Comparison of ENCODE assay signal across 26 cellular contexts in the genomic region with DNA sequence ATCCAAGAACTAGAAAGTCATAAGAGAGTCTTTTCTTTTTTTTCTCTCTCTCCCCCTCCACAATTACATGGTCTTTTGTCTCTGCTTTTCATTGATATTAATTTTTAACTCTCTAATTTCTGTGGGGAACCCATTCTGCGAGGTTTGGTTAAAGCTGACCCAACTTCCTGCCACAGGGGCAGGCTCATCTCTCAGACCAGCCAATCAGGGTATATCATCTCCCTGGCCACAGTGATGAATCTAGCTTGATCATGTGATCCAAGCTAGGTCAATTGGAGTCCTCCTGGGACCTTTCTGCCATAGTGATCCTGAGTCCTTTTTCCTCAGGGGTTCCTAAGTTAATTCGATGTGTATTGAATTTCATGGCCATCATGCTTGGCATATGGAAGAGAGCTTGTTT. TPM values are rescaled to one million over a fixed set of nuclear protein-coding genes. Genes with fewer than 3 reads are reported as not detected.
A peak's percentile ranks its signal among the peaks of the same experiment; 100 is the strongest.
DNase-seq lines count a peak whose midpoint lies in the region; ATAC-seq and TF ChIP-seq lines count a peak whose summit lies in the region.
"Had no signal": no experiment of that assay in that cellular context is flagged by ENCODE, and none has a peak within 500 bp of the region (broad histone marks: within the 10 kb centered on the region; RNA-seq: fewer than 3 reads in every experiment).

No MANE protein-coding gene starts in this region.

- H3K36me3 ChIP-seq in Karpas-422 (ENCODE audit: insufficient read depth, low read length), result no peaks in the 10 kb centered on the region
- H3K36me3 ChIP-seq in neural progenitor cell, result no peaks in the 10 kb centered on the region
- H3K36me3 ChIP-seq: BLaER1 treated with 17β-estradiol and CSF1 and Interleukin-3, amounts not matched to agents 10 nM and 100 nM; MG63 had no signal

- no peak overlapping the region for H3K4me3 ChIP-seq in Karpas-422 (ENCODE audit: low read length)
- no peak overlapping the region for H3K4me3 ChIP-seq in neural progenitor cell
- H3K4me3 ChIP-seq: A549; BLaER1 treated with 17β-estradiol and CSF1 and Interleukin-3, amounts not matched to agents 10 nM and 100 nM; GM12878; MG63 had no signal

- no peaks in the 10 kb centered on the region for H4K20me1 ChIP-seq in Karpas-422 (ENCODE audit: insufficient read depth, low read depth, low read length)
- no peaks in the 10 kb centered on the region for H4K20me1 ChIP-seq in neural progenitor cell (ENCODE audit: low read depth)
- H4K20me1 ChIP-seq: BLaER1 treated with 17β-estradiol and CSF1 and Interleukin-3, amounts not matched to agents 10 nM and 100 nM had no signal

- H3K27me3 Mint-ChIP-seq in activated T-helper 17 cell treated with anti-CD3 and anti-CD28 coated beads, Interleukin-2, amount 50 U/mL, for 72 hours, result peaks cover 9% of the 10 kb centered on the region
- H3K27me3 Mint-ChIP-seq in neural progenitor cell (ENCODE audit: insufficient read depth, low read depth), result no peaks in the 10 kb centered on the region

- H3K4me1 ChIP-seq in Karpas-422 (ENCODE audit: low read length) (no peaks in the 10 kb centered on the region), neural progenitor cell (peaks cover 10% of the 10 kb centered on the region)

- no peaks in the 10 kb centered on the region for H3K9me2 ChIP-seq in Karpas-422 (replicated peaks; ENCODE audit: insufficient read depth, low read length)
- H3K9me2 ChIP-seq: SK-N-SH had no signal

- H2AFZ ChIP-seq in Karpas-422 (ENCODE audit: low read length), result no peak overlapping the region
- no peak overlapping the region for H2AFZ ChIP-seq in neural progenitor cell (replicated peaks)

- peak overlapping the region; percentile 57 for H3K27ac Mint-ChIP-seq in activated T-helper 17 cell treated with anti-CD3 and anti-CD28 coated beads, Interleukin-2, amount 50 U/mL, for 72 hours
- H3K27ac Mint-ChIP-seq in neural progenitor cell, result peak overlapping the region; percentile 63
- H3K27ac Mint-ChIP-seq: CD4-positive, alpha-beta memory T cell; T-helper 1 cell treated with Interleukin-12 subunit alpha and Interleukin-12 subunit beta and Interleukin-4 antibody, amounts not matched to agents 30 μg/mL and 1 μg/mL, for 36 hours had no signal

- H3K4me1 Mint-ChIP-seq in activated T-helper 17 cell treated with anti-CD3 and anti-CD28 coated beads, Interleukin-2, amount 50 U/mL, for 72 hours, result no peaks in the 10 kb centered on the region
- peaks cover 14% of the 10 kb centered on the region for H3K4me1 Mint-ChIP-seq in neural progenitor cell
- H3K4me1 Mint-ChIP-seq: CD4-positive, alpha-beta memory T cell had no signal

- no peaks in the 10 kb centered on the region for H3K9me3 ChIP-seq in Karpas-422 (ENCODE audit: low read length)
- no peaks in the 10 kb centered on the region for H3K9me3 ChIP-seq in neural progenitor cell (ENCODE audit: low read depth)
- H3K9me3 ChIP-seq: A549; BLaER1 treated with 17β-estradiol and CSF1 and Interleukin-3, amounts not matched to agents 10 nM and 100 nM; Caco-2; MG63; SK-N-SH had no signal

- TF ChIP-seq CTCF in neural progenitor cell (IDR thresholded peaks at IDR 0.05), result no peak

- DNase-seq in Karpas-422, result peak; percentile 35
- DNase-seq in neural progenitor cell (ENCODE audit: low spot score), result no peak
- DNase-seq in COLO668 (lab: John Stamatoyannopoulos, UW; ENCODE audit: unreplicated experiment), result no peak
- DNase-seq in pons (ENCODE audit: low spot score), result no peak
- DNase-seq in HUDEP-2 (lab: John Stamatoyannopoulos, UW; ENCODE audit: unreplicated experiment in 76 of 76), result no peak
- DNase-seq: AML-193; Caco-2; CD4-positive, alpha-beta memory T cell; GOT3; MG63; NCI-H1105 treated with DMSO at 0.1 percent for 48 hours; NCI-H2029; NCI-H774; PC-3; SK-N-SH; SW 1271; T-helper 9 cell had no signal

- H3K9me3 Mint-ChIP-seq in activated T-helper 17 cell treated with anti-CD3 and anti-CD28 coated beads, Interleukin-2, amount 50 U/mL, for 72 hours, result no peaks in the 10 kb centered on the region
- H3K9me3 Mint-ChIP-seq in neural progenitor cell, result no peaks in the 10 kb centered on the region
- H3K9me3 Mint-ChIP-seq: CD4-positive, alpha-beta memory T cell; T-helper 1 cell treated with Interleukin-12 subunit alpha and Interleukin-12 subunit beta and Interleukin-4 antibody, amounts not matched to agents 30 μg/mL and 1 μg/mL, for 36 hours had no signal

- H3K27ac ChIP-seq in Karpas-422 (ENCODE audit: low read length) (no peak overlapping the region), neural progenitor cell (no peak overlapping the region)
- H3K27ac ChIP-seq: A549; BLaER1 treated with 17β-estradiol and CSF1 and Interleukin-3, amounts not matched to agents 10 nM and 100 nM had no signal

- ATAC-seq in GM19452 (IDR thresholded peaks at IDR 0.05; ENCODE audit: unreplicated experiment) (peak; percentile 66), HG02885 (IDR thresholded peaks at IDR 0.05; ENCODE audit: poor library complexity, unreplicated experiment) (no peak)
- peak; percentile 31 for ATAC-seq in activated T-helper 17 cell treated with anti-CD3 and anti-CD28 coated beads, Interleukin-2, amount 50 U/mL, for 72 hours (replicated peaks)
- ATAC-seq: A549, GM12878, HCT116, HepG2, PC-3 had no signal

- H3K27me3 ChIP-seq in Karpas-422 (ENCODE audit: low read length) (no peaks in the 10 kb centered on the region), neural progenitor cell (no peaks in the 10 kb centered on the region)
- H3K27me3 ChIP-seq: BLaER1 treated with 17β-estradiol and CSF1 and Interleukin-3, amounts not matched to agents 10 nM and 100 nM; MG63 had no signal

- H3K79me2 ChIP-seq in Karpas-422 (ENCODE audit: low read length), result no peaks in the 10 kb centered on the region
- H3K79me2 ChIP-seq in neural progenitor cell (ENCODE audit: low read depth), result no peaks in the 10 kb centered on the region

- H3K9ac ChIP-seq in Karpas-422 (ENCODE audit: low read length), result no peak overlapping the region
- H3K9ac ChIP-seq in neural progenitor cell, result no peak overlapping the region
- H3K9ac ChIP-seq: BLaER1 treated with 17β-estradiol and CSF1 and Interleukin-3, amounts not matched to agents 10 nM and 100 nM; SK-N-SH had no signal

- H3K4me3 Mint-ChIP-seq in activated T-helper 17 cell treated with anti-CD3 and anti-CD28 coated beads, Interleukin-2, amount 50 U/mL, for 72 hours, result no peak overlapping the region
- no peak overlapping the region for H3K4me3 Mint-ChIP-seq in neural progenitor cell
- H3K4me3 Mint-ChIP-seq: CD4-positive, alpha-beta memory T cell; T-helper 1 cell treated with Interleukin-12 subunit alpha and Interleukin-12 subunit beta and Interleukin-4 antibody, amounts not matched to agents 30 μg/mL and 1 μg/mL, for 36 hours had no signal

- H3K4me2 ChIP-seq in Karpas-422 (ENCODE audit: low read depth, low read length, poor library complexity, severe bottlenecking) (no peak overlapping the region), neural progenitor cell (no peak overlapping the region)
- H3K4me2 ChIP-seq: A549; BLaER1 treated with 17β-estradiol and CSF1 and Interleukin-3, amounts not matched to agents 10 nM and 100 nM; SK-N-SH had no signal

- no peaks in the 10 kb centered on the region for H3K36me3 Mint-ChIP-seq in activated T-helper 17 cell treated with anti-CD3 and anti-CD28 coated beads, Interleukin-2, amount 50 U/mL, for 72 hours (ENCODE audit: low read depth)
- no peaks in the 10 kb centered on the region for H3K36me3 Mint-ChIP-seq in neural progenitor cell
- H3K36me3 Mint-ChIP-seq: CD4-positive, alpha-beta memory T cell had no signal

- H3F3A ChIP-seq in neural progenitor cell (ENCODE audit: low read depth), result peaks cover under 1% of the 10 kb centered on the region

RNA-seq across cellular contexts. Expression of gene TRUB1, which starts 38.0 kb away (rescaled TPM):
- 31.6 and 43.7 TPM in 2 replicates for total RNA-seq in Karpas-422 (2014; rRNA removed; shearing (Covaris generic); ENCODE audit: low replicate concordance)
- total RNA-seq in activated T-helper 17 cell treated with anti-CD3 and anti-CD28 coated beads, Interleukin-2, amount 50 U/mL, for 72 hours, result 10 to 100 TPM; 13.4 to 19.8 TPM
- 27.2 and 41.9 TPM in 2 replicates for total RNA-seq in neural progenitor cell (ENCODE audit: low replicate concordance)
